1 cellular context compared by ENCODE assay signal in genomic region chr2:3503046-3503445, GRCh38.
TF ChIP-seq lines count a peak whose summit lies in the region.

No MANE protein-coding gene starts in this region.

TF ChIP-seq in WTC11, 78 proteins besides CTCF, POLR2A, EP300 and RAD21 (continued from another document):
- no peak for TF ChIP-seq ZNF532 (CRISPR knock-in tag; IDR thresholded peaks at IDR 0.05; ENCODE audit: borderline replicate concordance)
- TF ChIP-seq E2F5 (CRISPR knock-in tag; IDR thresholded peaks at IDR 0.05): no peak
- no peak for TF ChIP-seq GTF2I (CRISPR knock-in tag; conservative IDR thresholded peaks at IDR 0.05)
- no peak for TF ChIP-seq ZSCAN18 (CRISPR knock-in tag; IDR thresholded peaks at IDR 0.05)
- TF ChIP-seq ATF1 (CRISPR knock-in tag; IDR thresholded peaks at IDR 0.05): no peak
- TF ChIP-seq FOXK1 (CRISPR knock-in tag; IDR thresholded peaks at IDR 0.05): no peak
- TF ChIP-seq KAT7 (CRISPR knock-in tag; IDR thresholded peaks at IDR 0.05; ENCODE audit: borderline replicate concordance): no peak
- no peak for TF ChIP-seq E2F1 (CRISPR knock-in tag; IDR thresholded peaks at IDR 0.05)
- TF ChIP-seq ZBTB43 (CRISPR knock-in tag; IDR thresholded peaks at IDR 0.05): no peak
- TF ChIP-seq FOXP4 (CRISPR knock-in tag; IDR thresholded peaks at IDR 0.05): no peak
